1 cellular context compared by ENCODE assay signal in the genomic region with DNA sequence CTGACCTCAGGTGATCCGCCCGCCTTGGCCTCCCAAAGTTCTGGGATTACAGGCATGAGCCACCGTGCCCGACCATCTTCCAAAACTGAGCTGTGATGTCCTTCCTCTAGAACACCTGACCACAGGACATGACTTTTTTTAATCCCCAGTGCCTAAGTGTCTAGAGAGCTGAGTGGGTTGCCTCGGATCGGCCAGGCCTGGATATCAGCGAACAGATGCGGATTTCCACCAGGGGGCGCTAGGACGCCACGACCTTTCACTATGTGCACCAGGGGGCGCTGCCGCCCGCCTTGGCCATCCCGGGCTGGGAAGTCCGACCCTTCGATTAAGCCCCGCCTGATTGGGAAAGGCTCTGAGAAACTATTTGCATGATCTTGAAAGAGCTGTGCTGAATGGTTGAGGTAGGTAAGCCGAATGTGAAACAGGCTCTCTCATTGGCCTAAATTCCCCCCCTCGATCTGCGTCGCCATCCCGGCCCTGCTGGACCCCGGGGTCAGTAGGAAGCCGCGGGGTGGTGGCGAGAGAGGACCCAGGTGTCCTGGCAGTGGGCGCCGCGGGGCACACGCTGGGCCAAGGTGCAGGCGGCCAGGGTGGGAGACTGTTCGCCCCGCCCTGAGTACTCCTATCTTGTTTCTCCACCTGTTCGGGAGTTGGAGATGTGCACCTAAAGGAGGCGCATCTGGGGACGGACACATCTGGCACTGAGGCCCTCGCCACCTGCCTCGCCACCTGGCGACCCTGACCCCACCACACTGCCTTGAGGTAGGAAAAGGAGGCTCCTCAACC.
A peak's percentile ranks its signal among the peaks of the same experiment; 100 is the strongest.
TF ChIP-seq lines count a peak whose summit lies in the region.

A gene with protein sequence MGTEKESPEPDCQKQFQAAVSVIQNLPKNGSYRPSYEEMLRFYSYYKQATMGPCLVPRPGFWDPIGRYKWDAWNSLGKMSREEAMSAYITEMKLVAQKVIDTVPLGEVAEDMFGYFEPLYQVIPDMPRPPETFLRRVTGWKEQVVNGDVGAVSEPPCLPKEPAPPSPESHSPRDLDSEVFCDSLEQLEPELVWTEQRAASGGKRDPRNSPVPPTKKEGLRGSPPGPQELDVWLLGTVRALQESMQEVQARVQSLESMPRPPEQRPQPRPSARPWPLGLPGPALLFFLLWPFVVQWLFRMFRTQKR (plus strand): TSS at position 496 of the 786 bp plus-strand sequence. CDS start 458 bp downstream, outside the sequence.

TF ChIP-seq in GM12878, 131 proteins besides CTCF, POLR2A, EP300 and RAD21 (continued from another document and continues in another):
- TF ChIP-seq, protein P1, sequence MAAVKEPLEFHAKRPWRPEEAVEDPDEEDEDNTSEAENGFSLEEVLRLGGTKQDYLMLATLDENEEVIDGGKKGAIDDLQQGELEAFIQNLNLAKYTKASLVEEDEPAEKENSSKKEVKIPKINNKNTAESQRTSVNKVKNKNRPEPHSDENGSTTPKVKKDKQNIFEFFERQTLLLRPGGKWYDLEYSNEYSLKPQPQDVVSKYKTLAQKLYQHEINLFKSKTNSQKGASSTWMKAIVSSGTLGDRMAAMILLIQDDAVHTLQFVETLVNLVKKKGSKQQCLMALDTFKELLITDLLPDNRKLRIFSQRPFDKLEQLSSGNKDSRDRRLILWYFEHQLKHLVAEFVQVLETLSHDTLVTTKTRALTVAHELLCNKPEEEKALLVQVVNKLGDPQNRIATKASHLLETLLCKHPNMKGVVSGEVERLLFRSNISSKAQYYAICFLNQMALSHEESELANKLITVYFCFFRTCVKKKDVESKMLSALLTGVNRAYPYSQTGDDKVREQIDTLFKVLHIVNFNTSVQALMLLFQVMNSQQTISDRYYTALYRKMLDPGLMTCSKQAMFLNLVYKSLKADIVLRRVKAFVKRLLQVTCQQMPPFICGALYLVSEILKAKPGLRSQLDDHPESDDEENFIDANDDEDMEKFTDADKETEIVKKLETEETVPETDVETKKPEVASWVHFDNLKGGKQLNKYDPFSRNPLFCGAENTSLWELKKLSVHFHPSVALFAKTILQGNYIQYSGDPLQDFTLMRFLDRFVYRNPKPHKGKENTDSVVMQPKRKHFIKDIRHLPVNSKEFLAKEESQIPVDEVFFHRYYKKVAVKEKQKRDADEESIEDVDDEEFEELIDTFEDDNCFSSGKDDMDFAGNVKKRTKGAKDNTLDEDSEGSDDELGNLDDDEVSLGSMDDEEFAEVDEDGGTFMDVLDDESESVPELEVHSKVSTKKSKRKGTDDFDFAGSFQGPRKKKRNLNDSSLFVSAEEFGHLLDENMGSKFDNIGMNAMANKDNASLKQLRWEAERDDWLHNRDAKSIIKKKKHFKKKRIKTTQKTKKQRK (IDR thresholded peaks at IDR 0.05; ENCODE audit: low read depth, low read length) = no peak
- TF ChIP-seq CBFB (IDR thresholded peaks at IDR 0.05; ENCODE audit: low read depth) (peak; percentile 49; the same call in 1 of the 2 replicates), MYC (IDR thresholded peaks at IDR 0.05; ENCODE audit: insufficient read depth, insufficient read length, insufficient replicate concordance, low read length, severe bottlenecking) (no peak), KLF5 (IDR thresholded peaks at IDR 0.05; ENCODE audit: partially characterized antibody) (peak; percentile 56), ESRRA (IDR thresholded peaks at IDR 0.05; ENCODE audit: low read length) (no peak; the same call in 1 of the 2 replicates), JUNB (IDR thresholded peaks at IDR 0.05) (no peak), HDGF (IDR thresholded peaks at IDR 0.05) (no peak), EZH2 (IDR thresholded peaks at IDR 0.05; ENCODE audit: borderline replicate concordance, control insufficient read depth, low read depth, low read length) (no peak), TCF3 (IDR thresholded peaks at IDR 0.05; ENCODE audit: borderline replicate concordance, insufficient read depth, low read depth, low read length) (no peak), EED (IDR thresholded peaks at IDR 0.05; ENCODE audit: low read depth) (0 out of 2 replicates have a peak, but pooled peaks have one; percentile 22), RCOR1 (conservative IDR thresholded peaks at IDR 0.05; ENCODE audit: low read depth, low read length) (no peak), IKZF2 (IDR thresholded peaks at IDR 0.05) (peak; percentile 82 to 83), SMAD5 (IDR thresholded peaks at IDR 0.05; ENCODE audit: low read depth) (0 out of 2 replicates have a peak, but pooled peaks have one; percentile 31), TBL1XR1 (IDR thresholded peaks at IDR 0.05; ENCODE audit: low read depth, low read length) (no peak), ZSCAN29 (IDR thresholded peaks at IDR 0.05) (no peak), DPF2 (IDR thresholded peaks at IDR 0.05) (no peak), NFXL1 (IDR thresholded peaks at IDR 0.05; ENCODE audit: borderline replicate concordance) (no peak), IKZF1 (conservative IDR thresholded peaks at IDR 0.05) (peak; percentile 87), CBX3 (IDR thresholded peaks at IDR 0.05; ENCODE audit: borderline replicate concordance, low read depth) (no peak), SRF (IDR thresholded peaks at IDR 0.05; ENCODE audit: low read depth in 2 of 2, low read length in 2 of 2) (peak in 1 of 2 experiments; percentile 72; a peak in 1 of 4 replicates), JUND (IDR thresholded peaks at IDR 0.05; ENCODE audit: low read depth, low read length) (no peak), PAX8 (IDR thresholded peaks at IDR 0.05) (no peak), RB1 (IDR thresholded peaks at IDR 0.05; ENCODE audit: borderline replicate concordance) (peak; percentile 53; the same call in 1 of the 2 replicates), NR2F1 (conservative IDR thresholded peaks at IDR 0.05) (peak; percentile 94), CREB1 (IDR thresholded peaks at IDR 0.05; ENCODE audit: low read depth) (peak; percentile 77), NRF1 (conservative IDR thresholded peaks at IDR 0.05; ENCODE audit: low read depth, low read length) (no peak), CREM (IDR thresholded peaks at IDR 0.05; ENCODE audit: low read depth) (peak; percentile 69), BHLHE40 (IDR thresholded peaks at IDR 0.05; ENCODE audit: borderline replicate concordance in 1 of 2, low read depth in 2 of 2, low read length in 1 of 2) (peak; percentile 35 to 59; a peak in 2 of 4 replicates), MEF2A (IDR thresholded peaks at IDR 0.05; ENCODE audit: insufficient read depth, low read depth, low read length) (peak; percentile 73), BCL11A (IDR thresholded peaks at IDR 0.05; ENCODE audit: low read depth, low read length) (no peak)
- TF ChIP-seq, protein P2, sequence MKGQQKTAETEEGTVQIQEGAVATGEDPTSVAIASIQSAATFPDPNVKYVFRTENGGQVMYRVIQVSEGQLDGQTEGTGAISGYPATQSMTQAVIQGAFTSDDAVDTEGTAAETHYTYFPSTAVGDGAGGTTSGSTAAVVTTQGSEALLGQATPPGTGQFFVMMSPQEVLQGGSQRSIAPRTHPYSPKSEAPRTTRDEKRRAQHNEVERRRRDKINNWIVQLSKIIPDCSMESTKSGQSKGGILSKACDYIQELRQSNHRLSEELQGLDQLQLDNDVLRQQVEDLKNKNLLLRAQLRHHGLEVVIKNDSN (IDR thresholded peaks at IDR 0.05; ENCODE audit: borderline replicate concordance, extremely low read length, insufficient read depth, low read depth, low read length) = no peak
- TF ChIP-seq, protein P3, sequence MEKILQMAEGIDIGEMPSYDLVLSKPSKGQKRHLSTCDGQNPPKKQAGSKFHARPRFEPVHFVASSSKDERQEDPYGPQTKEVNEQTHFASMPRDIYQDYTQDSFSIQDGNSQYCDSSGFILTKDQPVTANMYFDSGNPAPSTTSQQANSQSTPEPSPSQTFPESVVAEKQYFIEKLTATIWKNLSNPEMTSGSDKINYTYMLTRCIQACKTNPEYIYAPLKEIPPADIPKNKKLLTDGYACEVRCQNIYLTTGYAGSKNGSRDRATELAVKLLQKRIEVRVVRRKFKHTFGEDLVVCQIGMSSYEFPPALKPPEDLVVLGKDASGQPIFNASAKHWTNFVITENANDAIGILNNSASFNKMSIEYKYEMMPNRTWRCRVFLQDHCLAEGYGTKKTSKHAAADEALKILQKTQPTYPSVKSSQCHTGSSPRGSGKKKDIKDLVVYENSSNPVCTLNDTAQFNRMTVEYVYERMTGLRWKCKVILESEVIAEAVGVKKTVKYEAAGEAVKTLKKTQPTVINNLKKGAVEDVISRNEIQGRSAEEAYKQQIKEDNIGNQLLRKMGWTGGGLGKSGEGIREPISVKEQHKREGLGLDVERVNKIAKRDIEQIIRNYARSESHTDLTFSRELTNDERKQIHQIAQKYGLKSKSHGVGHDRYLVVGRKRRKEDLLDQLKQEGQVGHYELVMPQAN (conservative IDR thresholded peaks at IDR 0.05) = peak; percentile 48; the same call in 1 of the 2 replicates
- TF ChIP-seq, protein P4, sequence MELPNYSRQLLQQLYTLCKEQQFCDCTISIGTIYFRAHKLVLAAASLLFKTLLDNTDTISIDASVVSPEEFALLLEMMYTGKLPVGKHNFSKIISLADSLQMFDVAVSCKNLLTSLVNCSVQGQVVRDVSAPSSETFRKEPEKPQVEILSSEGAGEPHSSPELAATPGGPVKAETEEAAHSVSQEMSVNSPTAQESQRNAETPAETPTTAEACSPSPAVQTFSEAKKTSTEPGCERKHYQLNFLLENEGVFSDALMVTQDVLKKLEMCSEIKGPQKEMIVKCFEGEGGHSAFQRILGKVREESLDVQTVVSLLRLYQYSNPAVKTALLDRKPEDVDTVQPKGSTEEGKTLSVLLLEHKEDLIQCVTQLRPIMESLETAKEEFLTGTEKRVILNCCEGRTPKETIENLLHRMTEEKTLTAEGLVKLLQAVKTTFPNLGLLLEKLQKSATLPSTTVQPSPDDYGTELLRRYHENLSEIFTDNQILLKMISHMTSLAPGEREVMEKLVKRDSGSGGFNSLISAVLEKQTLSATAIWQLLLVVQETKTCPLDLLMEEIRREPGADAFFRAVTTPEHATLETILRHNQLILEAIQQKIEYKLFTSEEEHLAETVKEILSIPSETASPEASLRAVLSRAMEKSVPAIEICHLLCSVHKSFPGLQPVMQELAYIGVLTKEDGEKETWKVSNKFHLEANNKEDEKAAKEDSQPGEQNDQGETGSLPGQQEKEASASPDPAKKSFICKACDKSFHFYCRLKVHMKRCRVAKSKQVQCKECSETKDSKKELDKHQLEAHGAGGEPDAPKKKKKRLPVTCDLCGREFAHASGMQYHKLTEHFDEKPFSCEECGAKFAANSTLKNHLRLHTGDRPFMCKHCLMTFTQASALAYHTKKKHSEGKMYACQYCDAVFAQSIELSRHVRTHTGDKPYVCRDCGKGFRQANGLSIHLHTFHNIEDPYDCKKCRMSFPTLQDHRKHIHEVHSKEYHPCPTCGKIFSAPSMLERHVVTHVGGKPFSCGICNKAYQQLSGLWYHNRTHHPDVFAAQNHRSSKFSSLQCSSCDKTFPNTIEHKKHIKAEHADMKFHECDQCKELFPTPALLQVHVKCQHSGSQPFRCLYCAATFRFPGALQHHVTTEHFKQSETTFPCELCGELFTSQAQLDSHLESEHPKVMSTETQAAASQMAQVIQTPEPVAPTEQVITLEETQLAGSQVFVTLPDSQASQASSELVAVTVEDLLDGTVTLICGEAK (IDR thresholded peaks at IDR 0.05; ENCODE audit: borderline replicate concordance) = no peak
- TF ChIP-seq, protein P5, sequence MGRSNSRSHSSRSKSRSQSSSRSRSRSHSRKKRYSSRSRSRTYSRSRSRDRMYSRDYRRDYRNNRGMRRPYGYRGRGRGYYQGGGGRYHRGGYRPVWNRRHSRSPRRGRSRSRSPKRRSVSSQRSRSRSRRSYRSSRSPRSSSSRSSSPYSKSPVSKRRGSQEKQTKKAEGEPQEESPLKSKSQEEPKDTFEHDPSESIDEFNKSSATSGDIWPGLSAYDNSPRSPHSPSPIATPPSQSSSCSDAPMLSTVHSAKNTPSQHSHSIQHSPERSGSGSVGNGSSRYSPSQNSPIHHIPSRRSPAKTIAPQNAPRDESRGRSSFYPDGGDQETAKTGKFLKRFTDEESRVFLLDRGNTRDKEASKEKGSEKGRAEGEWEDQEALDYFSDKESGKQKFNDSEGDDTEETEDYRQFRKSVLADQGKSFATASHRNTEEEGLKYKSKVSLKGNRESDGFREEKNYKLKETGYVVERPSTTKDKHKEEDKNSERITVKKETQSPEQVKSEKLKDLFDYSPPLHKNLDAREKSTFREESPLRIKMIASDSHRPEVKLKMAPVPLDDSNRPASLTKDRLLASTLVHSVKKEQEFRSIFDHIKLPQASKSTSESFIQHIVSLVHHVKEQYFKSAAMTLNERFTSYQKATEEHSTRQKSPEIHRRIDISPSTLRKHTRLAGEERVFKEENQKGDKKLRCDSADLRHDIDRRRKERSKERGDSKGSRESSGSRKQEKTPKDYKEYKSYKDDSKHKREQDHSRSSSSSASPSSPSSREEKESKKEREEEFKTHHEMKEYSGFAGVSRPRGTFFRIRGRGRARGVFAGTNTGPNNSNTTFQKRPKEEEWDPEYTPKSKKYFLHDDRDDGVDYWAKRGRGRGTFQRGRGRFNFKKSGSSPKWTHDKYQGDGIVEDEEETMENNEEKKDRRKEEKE (IDR thresholded peaks at IDR 0.05) = no peak
- TF ChIP-seq, protein P6, sequence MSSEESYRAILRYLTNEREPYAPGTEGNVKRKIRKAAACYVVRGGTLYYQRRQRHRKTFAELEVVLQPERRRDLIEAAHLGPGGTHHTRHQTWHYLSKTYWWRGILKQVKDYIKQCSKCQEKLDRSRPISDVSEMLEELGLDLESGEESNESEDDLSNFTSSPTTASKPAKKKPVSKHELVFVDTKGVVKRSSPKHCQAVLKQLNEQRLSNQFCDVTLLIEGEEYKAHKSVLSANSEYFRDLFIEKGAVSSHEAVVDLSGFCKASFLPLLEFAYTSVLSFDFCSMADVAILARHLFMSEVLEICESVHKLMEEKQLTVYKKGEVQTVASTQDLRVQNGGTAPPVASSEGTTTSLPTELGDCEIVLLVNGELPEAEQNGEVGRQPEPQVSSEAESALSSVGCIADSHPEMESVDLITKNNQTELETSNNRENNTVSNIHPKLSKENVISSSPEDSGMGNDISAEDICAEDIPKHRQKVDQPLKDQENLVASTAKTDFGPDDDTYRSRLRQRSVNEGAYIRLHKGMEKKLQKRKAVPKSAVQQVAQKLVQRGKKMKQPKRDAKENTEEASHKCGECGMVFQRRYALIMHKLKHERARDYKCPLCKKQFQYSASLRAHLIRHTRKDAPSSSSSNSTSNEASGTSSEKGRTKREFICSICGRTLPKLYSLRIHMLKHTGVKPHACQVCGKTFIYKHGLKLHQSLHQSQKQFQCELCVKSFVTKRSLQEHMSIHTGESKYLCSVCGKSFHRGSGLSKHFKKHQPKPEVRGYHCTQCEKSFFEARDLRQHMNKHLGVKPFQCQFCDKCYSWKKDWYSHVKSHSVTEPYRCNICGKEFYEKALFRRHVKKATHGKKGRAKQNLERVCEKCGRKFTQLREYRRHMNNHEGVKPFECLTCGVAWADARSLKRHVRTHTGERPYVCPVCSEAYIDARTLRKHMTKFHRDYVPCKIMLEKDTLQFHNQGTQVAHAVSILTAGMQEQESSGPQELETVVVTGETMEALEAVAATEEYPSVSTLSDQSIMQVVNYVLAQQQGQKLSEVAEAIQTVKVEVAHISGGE (CRISPR knock-in tag; IDR thresholded peaks at IDR 0.05) = no peak
- TF ChIP-seq, protein P7, sequence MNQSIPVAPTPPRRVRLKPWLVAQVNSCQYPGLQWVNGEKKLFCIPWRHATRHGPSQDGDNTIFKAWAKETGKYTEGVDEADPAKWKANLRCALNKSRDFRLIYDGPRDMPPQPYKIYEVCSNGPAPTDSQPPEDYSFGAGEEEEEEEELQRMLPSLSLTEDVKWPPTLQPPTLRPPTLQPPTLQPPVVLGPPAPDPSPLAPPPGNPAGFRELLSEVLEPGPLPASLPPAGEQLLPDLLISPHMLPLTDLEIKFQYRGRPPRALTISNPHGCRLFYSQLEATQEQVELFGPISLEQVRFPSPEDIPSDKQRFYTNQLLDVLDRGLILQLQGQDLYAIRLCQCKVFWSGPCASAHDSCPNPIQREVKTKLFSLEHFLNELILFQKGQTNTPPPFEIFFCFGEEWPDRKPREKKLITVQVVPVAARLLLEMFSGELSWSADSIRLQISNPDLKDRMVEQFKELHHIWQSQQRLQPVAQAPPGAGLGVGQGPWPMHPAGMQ (IDR thresholded peaks at IDR 0.05; ENCODE audit: borderline replicate concordance) = no peak
